ENCODE assay signal across 22 cellular contexts in the genomic region with DNA sequence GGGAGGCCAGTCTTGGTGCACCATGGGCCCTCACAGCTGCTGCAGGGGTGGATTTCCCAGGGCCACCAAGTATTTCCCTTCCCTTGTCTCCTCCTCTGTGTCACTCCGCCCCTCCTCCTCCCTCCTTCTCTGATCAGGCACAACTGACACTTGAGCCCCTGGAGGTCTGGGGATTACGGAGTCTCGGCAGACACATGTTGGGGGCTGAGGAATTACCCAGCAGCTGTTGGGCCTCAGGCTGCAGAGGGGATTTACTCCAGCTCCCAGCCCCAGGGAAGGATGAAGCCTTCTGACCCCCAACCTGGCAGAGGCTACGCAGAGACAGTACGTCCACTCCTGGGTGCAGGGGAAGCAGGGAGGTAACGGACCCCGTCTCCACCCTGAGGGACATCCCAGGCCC.
"Had no signal": no experiment of that assay in that cellular context is flagged by ENCODE, and none has a peak within 500 bp of the region (broad histone marks: within the 10 kb centered on the region; RNA-seq: fewer than 3 reads in every experiment).

No MANE protein-coding gene starts in this region.

- H3K27me3 ChIP-seq: breast epithelium, gastrocnemius medialis had no signal

- H3K9me3 Mint-ChIP-seq: activated CD4-positive, alpha-beta memory T cell treated with anti-CD3 and anti-CD28 coated beads, Interleukin-2, amount 10 ng/mL, durations not matched to agents 7 days and 5 days; activated CD4-positive, alpha-beta T cell treated with anti-CD3 and anti-CD28 coated beads, Interleukin-2, amount 10 ng/mL, durations not matched to agents 24 days and 14 days; activated naive CD4-positive, alpha-beta T cell treated with anti-CD3 and anti-CD28 coated beads for 36 hours; activated naive CD8-positive, alpha-beta T cell treated with anti-CD3 and anti-CD28 coated beads, Interleukin-2, amount 10 ng/mL, durations not matched to agents 7 days and 5 days; activated T-cell treated with anti-CD3 and anti-CD28 coated beads, Interleukin-2, amount 50 U/mL, for 72 hours; central memory CD8-positive, alpha-beta T cell; memory B cell; neural crest cell; stimulated activated naive B cell treated with anti-CD40 and anti-IgM and Interleukin-4, amounts not matched to agents 10 μg/mL and 1 μg/mL and 100 μg/mL, for 72 hours; type B pancreatic cell had no signal

- ATAC-seq: activated CD4-positive, CD25-positive, alpha-beta regulatory T cell treated with anti-CD3 and anti-CD28 coated beads, Interleukin-2, amount 50 U/mL, for 24 hours; activated T-cell treated with anti-CD3 and anti-CD28 coated beads, Interleukin-2, amount 50 U/mL, for 72 hours; gastrocnemius medialis; sciatic nerve; stimulated activated naive B cell treated with anti-CD40 and anti-IgM and Interleukin-4, amounts not matched to agents 10 μg/mL and 1 μg/mL and 100 μg/mL, for 72 hours; T-helper 17 cell had no signal

- H3K9me3 ChIP-seq: breast epithelium, esophagus squamous epithelium, gastrocnemius medialis, thoracic aorta had no signal

- H3K27ac ChIP-seq: breast epithelium, esophagus squamous epithelium, gastrocnemius medialis, thoracic aorta had no signal

- H3K36me3 ChIP-seq: breast epithelium, esophagus squamous epithelium, gastrocnemius medialis, thoracic aorta had no signal

- H3K4me3 Mint-ChIP-seq: activated CD4-positive, alpha-beta memory T cell treated with anti-CD3 and anti-CD28 coated beads, Interleukin-2, amount 10 ng/mL, durations not matched to agents 7 days and 5 days; activated CD4-positive, alpha-beta T cell treated with anti-CD3 and anti-CD28 coated beads, Interleukin-2, amount 10 ng/mL, durations not matched to agents 24 days and 14 days; activated naive CD4-positive, alpha-beta T cell treated with anti-CD3 and anti-CD28 coated beads for 36 hours; activated naive CD8-positive, alpha-beta T cell treated with anti-CD3 and anti-CD28 coated beads, Interleukin-2, amount 10 ng/mL, durations not matched to agents 7 days and 5 days; activated T-cell treated with anti-CD3 and anti-CD28 coated beads, Interleukin-2, amount 50 U/mL, for 72 hours; central memory CD8-positive, alpha-beta T cell; memory B cell; neural crest cell; stimulated activated naive B cell treated with anti-CD40 and anti-IgM and Interleukin-4, amounts not matched to agents 10 μg/mL and 1 μg/mL and 100 μg/mL, for 72 hours; T-helper 17 cell; type B pancreatic cell had no signal

- H3K27me3 Mint-ChIP-seq: activated CD4-positive, alpha-beta memory T cell treated with anti-CD3 and anti-CD28 coated beads, Interleukin-2, amount 10 ng/mL, durations not matched to agents 7 days and 5 days; activated CD4-positive, alpha-beta T cell treated with anti-CD3 and anti-CD28 coated beads, Interleukin-2, amount 10 ng/mL, durations not matched to agents 24 days and 14 days had no signal

- H3K4me1 Mint-ChIP-seq: activated CD4-positive, alpha-beta memory T cell treated with anti-CD3 and anti-CD28 coated beads, Interleukin-2, amount 10 ng/mL, durations not matched to agents 7 days and 5 days; activated CD4-positive, alpha-beta T cell treated with anti-CD3 and anti-CD28 coated beads, Interleukin-2, amount 10 ng/mL, durations not matched to agents 24 days and 14 days; activated naive CD8-positive, alpha-beta T cell treated with anti-CD3 and anti-CD28 coated beads, Interleukin-2, amount 10 ng/mL, durations not matched to agents 7 days and 5 days; central memory CD8-positive, alpha-beta T cell; memory B cell; stimulated activated naive B cell treated with anti-CD40 and anti-IgM and Interleukin-4, amounts not matched to agents 10 μg/mL and 1 μg/mL and 100 μg/mL, for 72 hours; T-helper 17 cell had no signal

- H3K36me3 Mint-ChIP-seq: activated naive CD8-positive, alpha-beta T cell treated with anti-CD3 and anti-CD28 coated beads, Interleukin-2, amount 10 ng/mL, durations not matched to agents 7 days and 5 days; memory B cell; stimulated activated naive B cell treated with anti-CD40 and anti-IgM and Interleukin-4, amounts not matched to agents 10 μg/mL and 1 μg/mL and 100 μg/mL, for 72 hours; type B pancreatic cell had no signal

- H3K4me3 ChIP-seq: breast epithelium, esophagus squamous epithelium, gastrocnemius medialis, thoracic aorta had no signal

- H3K27ac Mint-ChIP-seq: activated CD4-positive, alpha-beta memory T cell treated with anti-CD3 and anti-CD28 coated beads, Interleukin-2, amount 10 ng/mL, durations not matched to agents 7 days and 5 days; activated CD4-positive, alpha-beta T cell treated with anti-CD3 and anti-CD28 coated beads, Interleukin-2, amount 10 ng/mL, durations not matched to agents 24 days and 14 days; activated naive CD4-positive, alpha-beta T cell treated with anti-CD3 and anti-CD28 coated beads for 36 hours; activated naive CD8-positive, alpha-beta T cell treated with anti-CD3 and anti-CD28 coated beads, Interleukin-2, amount 10 ng/mL, durations not matched to agents 7 days and 5 days; activated T-cell treated with anti-CD3 and anti-CD28 coated beads, Interleukin-2, amount 50 U/mL, for 72 hours; memory B cell; stimulated activated naive B cell treated with anti-CD40 and anti-IgM and Interleukin-4, amounts not matched to agents 10 μg/mL and 1 μg/mL and 100 μg/mL, for 72 hours; T-helper 17 cell; type B pancreatic cell had no signal

- DNase-seq: activated CD4-positive, alpha-beta memory T cell treated with anti-CD3 and anti-CD28 coated beads, Interleukin-2, amount 10 ng/mL, durations not matched to agents 7 days and 5 days; activated CD4-positive, alpha-beta T cell treated with anti-CD3 and anti-CD28 coated beads, Interleukin-2, amount 10 ng/mL, durations not matched to agents 24 days and 14 days; activated effector memory CD4-positive, alpha-beta T cell treated with Interleukin-2 at 50 U/mL for 16 hours; activated naive CD4-positive, alpha-beta T cell treated with anti-CD3 and anti-CD28 coated beads for 36 hours; activated naive CD8-positive, alpha-beta T cell treated with anti-CD3 and anti-CD28 coated beads, Interleukin-2, amount 10 ng/mL, durations not matched to agents 7 days and 5 days; activated T-cell treated with anti-CD3 and anti-CD28 coated beads, Interleukin-2, amount 50 U/mL, for 72 hours; amniotic stem cell; esophagus squamous epithelium; gastrocnemius medialis; hippocampal formation; stimulated activated CD4-positive, alpha-beta T cell treated with anti-CD3 and anti-CD28 coated beads, Interleukin-2, amount 100 ng/mL, for 48 hours; stimulated activated CD8-positive, alpha-beta memory T cell treated with anti-CD3 and anti-CD28 coated beads, Interleukin-4, amount 100 ng/mL, for 48 hours; stimulated activated naive B cell treated with anti-CD40 and anti-IgM and Interleukin-4, amounts not matched to agents 10 μg/mL and 1 μg/mL and 100 μg/mL, for 72 hours; T-helper 17 cell had no signal
